In the genomic region with DNA sequence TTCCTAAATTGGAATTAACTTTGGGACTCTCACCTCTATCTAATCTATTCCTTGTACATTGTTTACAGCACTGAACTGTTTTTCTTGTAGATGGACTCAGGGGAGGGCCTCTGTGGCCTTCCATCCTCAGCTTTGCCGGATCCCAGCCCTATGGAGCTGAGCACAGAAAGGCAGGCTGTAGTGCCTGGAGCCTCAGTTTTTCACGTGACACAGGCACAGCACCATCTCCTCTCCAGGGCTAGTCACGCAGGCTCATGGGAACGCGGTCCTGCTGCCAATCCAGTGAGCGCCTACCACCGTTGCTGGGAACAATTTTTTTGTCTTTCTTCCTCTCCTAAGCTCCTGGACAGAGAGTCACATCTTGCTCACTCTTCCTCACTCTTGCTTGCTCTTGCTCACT, we compare ENCODE assay signal across 18 cellular contexts.
DNase-seq lines count a peak whose midpoint lies in the region; ATAC-seq and TF ChIP-seq lines count a peak whose summit lies in the region.
"Had no signal": no experiment of that assay in that cellular context is flagged by ENCODE, and none has a peak within 500 bp of the region (broad histone marks: within the 10 kb centered on the region; RNA-seq: fewer than 3 reads in every experiment).

No MANE protein-coding gene starts in this region.

- no peak overlapping the region for H4K8ac ChIP-seq in neuronal stem cell (ENCODE audit: low read depth, low read length)

- peak overlapping the region; percentile 1 for H3K23ac ChIP-seq in neuronal stem cell (ENCODE audit: low read depth, low read length, poor library complexity)

- DNase-seq in heart right ventricle: no peak
- DNase-seq in Right ventricle myocardium superior: no peak
- DNase-seq in endothelial cell (ENCODE audit: low spot score): no peak
- DNase-seq in neuronal stem cell (ENCODE audit: low spot score): no peak
- DNase-seq in upper lobe of right lung: peak; percentile 36
- no peak for DNase-seq in DMS153 treated with DMSO at 0.1 percent for 48 hours (lab: John Stamatoyannopoulos, UW; ENCODE audit: unreplicated experiment)
- DNase-seq in GM13976 (ENCODE audit: low spot score): no peak
- DNase-seq: GDM1, NCI-H1436, NCI-H2029 treated with DMSO at 0.1 percent for 48 hours, NCI-H510A, NCI-H82, PC-9 had no signal

- peaks cover 0 to 27% (median 0%) of the 10 kb centered on the region in 11 donors for H3K9me3 ChIP-seq in heart right ventricle
- H3K9me3 ChIP-seq in neuronal stem cell (replicated peaks in 1 of 2; ENCODE audit: control insufficient read depth in 2 of 2, insufficient read depth in 1 of 2, low read depth in 1 of 2, low read length in 2 of 2): peaks cover 2 to 17% of the 10 kb centered on the region in 2 donors
- H3K9me3 ChIP-seq in upper lobe of right lung: no peaks in the 10 kb centered on the region

- H3K27me3 Mint-ChIP-seq in endothelial cell (ENCODE audit: unreplicated experiment): peaks cover 2% of the 10 kb centered on the region

- H3K27ac ChIP-seq in heart right ventricle (peak overlapping the region in 7 of 10 donors; percentile 17 to 79 (median 49)), neuronal stem cell (replicated peaks; ENCODE audit: low read length) (no peak overlapping the region), upper lobe of right lung (no peak overlapping the region)
- H3K27ac ChIP-seq: BLaER1, PC-9 had no signal

- no peak overlapping the region for H3K9ac ChIP-seq in neuronal stem cell (ENCODE audit: low read depth, low read length, poor library complexity)
- H3K9ac ChIP-seq: BLaER1 had no signal

- in situ Hi-C loops in GM13976 (cut with MboI; ENCODE audit: low sequenced_read_pairs, unreplicated experiment): no loop called here

- H3K79me1 ChIP-seq in neuronal stem cell (ENCODE audit: low read depth, low read length): no peaks in the 10 kb centered on the region

- no peak overlapping the region for H2AK5ac ChIP-seq in neuronal stem cell (ENCODE audit: low read depth, low read length)

- no peak for TF ChIP-seq CTCF in heart right ventricle (IDR thresholded peaks at IDR 0.05)
- no peak for TF ChIP-seq CTCF in endothelial cell (IDR thresholded peaks at IDR 0.05; ENCODE audit: unreplicated experiment)
- no peak for TF ChIP-seq CTCF in upper lobe of right lung (IDR thresholded peaks at IDR 0.05)
- no peak for TF ChIP-seq CTCF in GM13976 (IDR thresholded peaks at IDR 0.05; ENCODE audit: borderline replicate concordance, control extremely low read depth, extremely low read depth, insufficient read depth, missing control alignments)

- no peak overlapping the region for H3K4ac ChIP-seq in neuronal stem cell (ENCODE audit: low read length)

- H3K36me3 ChIP-seq in heart right ventricle: peaks cover 0 to 20% (median 0%) of the 10 kb centered on the region in 9 donors
- H3K36me3 ChIP-seq in neuronal stem cell (replicated peaks in 1 of 2; ENCODE audit: control insufficient read depth in 2 of 2, insufficient read depth in 2 of 2, low read length in 2 of 2): peaks cover 0 to 17% of the 10 kb centered on the region in 2 donors
- no peaks in the 10 kb centered on the region for H3K36me3 ChIP-seq in upper lobe of right lung

- peaks cover 24% of the 10 kb centered on the region for H3K4me1 Mint-ChIP-seq in endothelial cell (ENCODE audit: unreplicated experiment)

- ATAC-seq in heart right ventricle (peak in 3 of 8 donors; percentile 21 to 31 (median 26)), Right ventricle myocardium superior (ENCODE audit: poor library complexity) (no peak), upper lobe of right lung (no peak), GM21381 (IDR thresholded peaks at IDR 0.05; ENCODE audit: unreplicated experiment) (no peak)
- ATAC-seq: CD8-positive, alpha-beta T cell; GM12878 had no signal

- H4K91ac ChIP-seq in neuronal stem cell (ENCODE audit: low read depth, low read length, poor library complexity): no peak overlapping the region

- 85 to 89% methylated on average over 7 of the region's 7 CpGs for WGBS in heart right ventricle, 2 donors
- WGBS in neuronal stem cell (ENCODE audit: extremely low coverage in 2 of 2, insufficient read length in 2 of 2, insufficient replicate concordance in 1 of 2), 2 donors: no CpG with 5 or more reads among the region's 7 CpGs

- no peak overlapping the region for H3K4me3 ChIP-seq in heart right ventricle
- no peak overlapping the region for H3K4me3 ChIP-seq in neuronal stem cell (ENCODE audit: low read length in 2 of 2)
- no peak overlapping the region for H3K4me3 ChIP-seq in upper lobe of right lung
- H3K4me3 ChIP-seq: BLaER1, GM12878, K562, PC-9 had no signal

- H3K36me3 Mint-ChIP-seq in endothelial cell (ENCODE audit: low read depth, unreplicated experiment): peaks cover 10% of the 10 kb centered on the region
- H3K36me3 Mint-ChIP-seq: CD8-positive, alpha-beta T cell had no signal

- H3K14ac ChIP-seq in neuronal stem cell (ENCODE audit: low read length): no peak overlapping the region

- no peaks in the 10 kb centered on the region for H3K27me3 ChIP-seq in heart right ventricle
- no peaks in the 10 kb centered on the region for H3K27me3 ChIP-seq in neuronal stem cell (ENCODE audit: control insufficient read depth in 3 of 3, insufficient read depth in 3 of 3, low read depth in 1 of 3, low read length in 3 of 3)
- H3K27me3 ChIP-seq in upper lobe of right lung: no peaks in the 10 kb centered on the region
- H3K27me3 ChIP-seq: BLaER1 had no signal

- H3K18ac ChIP-seq in neuronal stem cell (ENCODE audit: low read length): no peak overlapping the region

- no peak overlapping the region for H2BK120ac ChIP-seq in neuronal stem cell (ENCODE audit: low read depth, low read length)

- no peak overlapping the region for H2AFZ ChIP-seq in neuronal stem cell (ENCODE audit: low read length)
- H2AFZ ChIP-seq: PC-9 had no signal

- no peak overlapping the region for H2BK12ac ChIP-seq in neuronal stem cell (ENCODE audit: low read length)

- H3K9me3 Mint-ChIP-seq in endothelial cell (ENCODE audit: unreplicated experiment): no peaks in the 10 kb centered on the region
- H3K9me3 Mint-ChIP-seq: CD8-positive, alpha-beta T cell had no signal

- intact Hi-C loops in heart right ventricle (cut with DNase I): loop anchor here in 4 of 10 donors (5.0 to 10.0 kb wide), 4 partner anchors 37 to 424 kb away; no protein-coding TSS in a partner anchor
- intact Hi-C loops in Right ventricle myocardium superior (cut with DNase I): no loop called here
- intact Hi-C loops in upper lobe of right lung (cut with DNase I): no loop called here

- peaks cover 4 to 33% (median 17%) of the 10 kb centered on the region in 9 donors for H3K4me1 ChIP-seq in heart right ventricle
- H3K4me1 ChIP-seq in neuronal stem cell (ENCODE audit: control insufficient read depth in 2 of 2, insufficient read depth in 1 of 2, low read depth in 1 of 2, low read length in 2 of 2): peaks cover 2 to 8% of the 10 kb centered on the region in 2 donors
- H3K4me1 ChIP-seq in upper lobe of right lung: peaks cover 5% of the 10 kb centered on the region
- H3K4me1 ChIP-seq: BLaER1 had no signal

- no peak overlapping the region for H2BK5ac ChIP-seq in neuronal stem cell (ENCODE audit: low read length)

- peak overlapping the region; percentile 61 for H3K4me3 Mint-ChIP-seq in endothelial cell (ENCODE audit: unreplicated experiment)
- H3K4me3 Mint-ChIP-seq: CD8-positive, alpha-beta T cell had no signal

- H2BK15ac ChIP-seq in neuronal stem cell (ENCODE audit: low read length): no peak overlapping the region

- no peak overlapping the region for H3K4me2 ChIP-seq in neuronal stem cell (ENCODE audit: insufficient read depth, low read length, poor library complexity, severe bottlenecking)
- H3K4me2 ChIP-seq: BLaER1, PC-9 had no signal

- H3K27ac Mint-ChIP-seq in endothelial cell (ENCODE audit: unreplicated experiment): no peak overlapping the region
- H3K27ac Mint-ChIP-seq: CD8-positive, alpha-beta T cell had no signal

Comparison
In these comparisons a context has a peak if more than half of its experiments do, and no peak if none do; other contexts are left out.
1. H3K27ac ChIP-seq: peak in heart right ventricle (7 of 10); none in neuronal stem cell (single experiment) and upper lobe of right lung (single experiment).